ENCODE assay signal across 10 cellular contexts in the genomic region with DNA sequence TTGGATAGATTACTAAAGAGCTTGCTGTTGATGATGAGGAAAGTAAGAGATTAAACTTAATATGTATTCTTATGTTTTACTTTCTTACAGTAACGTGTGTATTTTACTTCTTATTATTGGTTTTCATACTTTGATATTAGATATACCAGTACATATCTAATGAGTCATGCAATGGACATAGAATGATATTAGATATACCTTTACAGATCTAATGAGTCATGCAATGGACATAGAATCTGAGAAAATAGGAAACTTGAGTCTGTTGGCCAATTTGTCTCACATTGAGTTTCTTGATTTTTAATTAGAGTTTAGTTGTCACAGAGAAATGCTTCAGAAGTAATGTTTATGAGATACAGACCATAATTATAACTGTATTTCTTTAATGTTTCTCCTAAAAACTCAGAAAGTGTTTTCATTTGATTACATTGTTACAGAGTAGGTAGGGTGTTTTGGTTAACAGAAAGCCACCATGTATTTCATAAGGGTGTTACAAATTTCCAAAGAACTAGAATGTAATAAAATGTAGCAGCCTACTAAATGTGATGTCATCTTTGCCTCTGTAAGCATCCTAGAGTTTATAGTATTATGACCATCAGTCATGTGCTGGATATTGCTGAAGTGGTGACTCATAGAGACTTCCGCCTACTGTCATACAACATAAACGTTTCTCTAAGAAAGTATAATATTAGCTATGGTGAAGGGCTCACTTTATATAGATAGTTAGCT. TPM values are rescaled to one million over a fixed set of nuclear protein-coding genes. Genes with fewer than 3 reads are reported as not detected.
DNase-seq lines count a peak whose midpoint lies in the region; ATAC-seq, FAIRE-seq and TF ChIP-seq lines count a peak whose summit lies in the region.
"Had no signal": no experiment of that assay in that cellular context is flagged by ENCODE, and none has a peak within 500 bp of the region (broad histone marks: within the 10 kb centered on the region; RNA-seq: fewer than 3 reads in every experiment).

No MANE protein-coding gene starts in this region.

- no peak for TF ChIP-seq CTCF in K562 (IDR thresholded peaks at IDR 0.05 in 2 of 3, conservative IDR thresholded peaks at IDR 0.05 in 1 of 3; ENCODE audit: insufficient read depth in 2 of 3, low read depth in 1 of 3, low read length in 3 of 3)
- no peak for TF ChIP-seq CTCF in gastrocnemius medialis (IDR thresholded peaks at IDR 0.05 in 4 of 5, conservative IDR thresholded peaks at IDR 0.05 in 1 of 5)

- CTCF ChIA-PET in K562 (lab: Yijun Ruan, JAX; ENCODE audit: low intra/inter-chr PET ratio): no interaction called here

- peaks cover 8% of the 10 kb centered on the region; the same call in 1 of the 3 replicates for H3K79me2 ChIP-seq in K562 (ENCODE audit: control insufficient read depth, insufficient read depth, low read length)

- H2BK120ac ChIP-seq in mesenchymal stem cell (ENCODE audit: low read depth, low read length): no peak overlapping the region

- H3K9me1 ChIP-seq in K562 (ENCODE audit: control insufficient read depth, insufficient read depth, low read length): no peaks in the 10 kb centered on the region

- H3K4me2 ChIP-seq in K562 (ENCODE audit: insufficient read depth, low read length) (no peak overlapping the region), mesenchymal stem cell (ENCODE audit: low read length, poor library complexity, severe bottlenecking) (no peak overlapping the region)

- H2BK15ac ChIP-seq in mesenchymal stem cell (ENCODE audit: low read depth, poor library complexity, severe bottlenecking): no peak overlapping the region

- H3K4me1 ChIP-seq in K562 (replicated peaks in 1 of 2; ENCODE audit: control insufficient read depth in 2 of 2, insufficient read depth in 2 of 2, low read length in 2 of 2) (peaks cover 0 to 10% of the 10 kb centered on the region in 2 experiments; a peak in 3 of 5 replicates), mesenchymal stem cell (ENCODE audit: control insufficient read depth, insufficient read depth, low read depth, low read length) (peaks cover 2% of the 10 kb centered on the region), gastrocnemius medialis (peaks cover 15 to 16% of the 10 kb centered on the region in 2 donors)

- no peak for TF ChIP-seq RAD21 in K562 (CRISPR knock-in tag; conservative IDR thresholded peaks at IDR 0.05 in 1 of 2, IDR thresholded peaks at IDR 0.05 in 1 of 2)

- H3K9me3 ChIP-seq in K562 (replicated peaks; ENCODE audit: control insufficient read depth, insufficient read depth, low read depth, low read length) (no peaks in the 10 kb centered on the region), mesenchymal stem cell (ENCODE audit: control insufficient read depth, low read length) (no peaks in the 10 kb centered on the region), gastrocnemius medialis (no peaks in the 10 kb centered on the region)
- H3K9me3 ChIP-seq: body of pancreas had no signal

- BruUV-seq in K562 (replicated peaks; lab: Mats Ljungman, UMichigan): TSS peak; percentile 13

- intact Hi-C loops in K562 (cut with micrococcal nuclease) (no loop called here), gastrocnemius medialis (cut with DNase I; ENCODE audit: low total_unique reads) (loop anchor here (10.0 kb wide), 1 partner anchor 312 kb away; a partner anchor contains a TSS)

- H3K14ac ChIP-seq in mesenchymal stem cell (ENCODE audit: low read length in 2 of 2): no peak overlapping the region

- POLR2A ChIA-PET in K562 (lab: Yijun Ruan, JAX): no interaction called here

- no peak overlapping the region for H3K4me3 ChIP-seq in K562
- H3K4me3 ChIP-seq in mesenchymal stem cell (ENCODE audit: insufficient read depth in 1 of 2, low read depth in 1 of 2, low read length in 2 of 2): no peak overlapping the region
- no peak overlapping the region for H3K4me3 ChIP-seq in gastrocnemius medialis
- H3K4me3 ChIP-seq: body of pancreas had no signal

- H3K4ac ChIP-seq in mesenchymal stem cell (ENCODE audit: low read depth in 1 of 2, low read length in 2 of 2): no peak overlapping the region

- H4K20me1 ChIP-seq in K562 (replicated peaks; ENCODE audit: control insufficient read depth, insufficient read depth, low read length): no peaks in the 10 kb centered on the region

- TF ChIP-seq EP300 in K562 (IDR thresholded peaks at IDR 0.05; ENCODE audit: low read length): no peak

- no peak overlapping the region for H2BK5ac ChIP-seq in mesenchymal stem cell (ENCODE audit: low read depth, low read length, poor library complexity, severe bottlenecking)

- H2BK12ac ChIP-seq in mesenchymal stem cell (ENCODE audit: low read length in 2 of 2): no peak overlapping the region

- peaks cover 7% of the 10 kb centered on the region for H3K79me1 ChIP-seq in mesenchymal stem cell (replicated peaks; ENCODE audit: low read length, poor library complexity, severe bottlenecking)

- H3K9ac ChIP-seq in K562 (ENCODE audit: insufficient read depth in 1 of 2, low read depth in 2 of 2, low read length in 2 of 2): no peak overlapping the region
- peak overlapping the region; percentile 53 for H3K9ac ChIP-seq in mesenchymal stem cell (ENCODE audit: low read length)

- ATAC-seq in K562: peak; percentile 21; the same call in 1 of the 3 replicates
- ATAC-seq in gastrocnemius medialis: no peak
- no peak for ATAC-seq in HG02759 (IDR thresholded peaks at IDR 0.05; ENCODE audit: unreplicated experiment)
- ATAC-seq: body of pancreas had no signal

- H2AFZ ChIP-seq in K562 (ENCODE audit: low read depth, low read length) (no peak overlapping the region), mesenchymal stem cell (ENCODE audit: low read depth, low read length) (no peak overlapping the region)

- H3K27me3 ChIP-seq in K562 (ENCODE audit: control insufficient read depth in 2 of 2, insufficient read depth in 2 of 2, low read length in 2 of 2) (no peaks in the 10 kb centered on the region), mesenchymal stem cell (ENCODE audit: control insufficient read depth in 1 of 2, insufficient read depth in 1 of 2, low read length in 2 of 2) (no peaks in the 10 kb centered on the region), gastrocnemius medialis (peaks cover 0 to 3% (median 2%) of the 10 kb centered on the region in 3 donors)
- H3K27me3 ChIP-seq: body of pancreas had no signal

- no peak overlapping the region for H3K18ac ChIP-seq in mesenchymal stem cell (ENCODE audit: low read depth in 1 of 2, low read length in 2 of 2)

- in situ Hi-C loops in K562 (cut with MboI) (loop anchor here (10.0 kb wide), 1 partner anchor 332 kb away; no protein-coding TSS in a partner anchor), gastrocnemius medialis (cut with MboI; ENCODE audit: low sequenced_read_pairs in 4 of 4) (no loop called here)

- 7% methylated on average over 3 of the region's 3 CpGs for WGBS in K562 (ENCODE audit: insufficient coverage, low coverage, missing lambda C conversion rate)
- no CpG with 5 or more reads among the region's 3 CpGs for WGBS in mesenchymal stem cell

- H3K36me3 ChIP-seq in K562 (ENCODE audit: control insufficient read depth, insufficient read depth, low read length): no peaks in the 10 kb centered on the region
- no peaks in the 10 kb centered on the region for H3K36me3 ChIP-seq in mesenchymal stem cell (ENCODE audit: control insufficient read depth in 1 of 2, insufficient read depth in 2 of 2, low read depth in 1 of 2, low read length in 2 of 2)
- no peaks in the 10 kb centered on the region for H3K36me3 ChIP-seq in gastrocnemius medialis

- no peak overlapping the region for H4K91ac ChIP-seq in mesenchymal stem cell (ENCODE audit: low read length)

- H4K8ac ChIP-seq in mesenchymal stem cell (ENCODE audit: low read length): no peak overlapping the region

- TF ChIP-seq POLR2A in K562 (conservative IDR thresholded peaks at IDR 0.05) (no peak), gastrocnemius medialis (IDR thresholded peaks at IDR 0.05) (no peak)

- no peak overlapping the region for H3K23ac ChIP-seq in mesenchymal stem cell (ENCODE audit: low read length in 2 of 2)

- FAIRE-seq in K562 (lab: Jason Lieb, UNC): no peak

- H3K27ac ChIP-seq in K562 (ENCODE audit: extremely low read depth, low read depth, low read length): peak overlapping the region; percentile 1; the same call in 1 of the 3 replicates
- no peak overlapping the region for H3K27ac ChIP-seq in mesenchymal stem cell (ENCODE audit: low read length, poor library complexity, severe bottlenecking)
- no peak overlapping the region for H3K27ac ChIP-seq in gastrocnemius medialis

- DNase-seq in COLO668 (lab: John Stamatoyannopoulos, UW; ENCODE audit: unreplicated experiment): peak; percentile 11
- DNase-seq in Kasumi-1 (lab: John Stamatoyannopoulos, UW): peak; percentile 5 to 34
- DNase-seq in K562 (ENCODE audit: extremely low read depth in 1 of 4, low spot score in 3 of 4): peak in 2 of 4 experiments; percentile 8 to 22
- DNase-seq in mesenchymal stem cell: peak; percentile 93
- DNase-seq in activated naive CD4-positive, alpha-beta T cell treated with Interleukin-2 at 50 U/mL for 16 hours: no peak
- no peak for DNase-seq in activated CD4-positive, alpha-beta T cell treated with anti-CD3 and anti-CD28 coated beads for 4 hours
- DNase-seq in gastrocnemius medialis: no peak
- DNase-seq: activated CD4-positive, alpha-beta T cell treated with anti-CD3 and anti-CD28 coated beads for 1 hour had no signal

- H2AK5ac ChIP-seq in mesenchymal stem cell (ENCODE audit: low read length, severe bottlenecking): no peak overlapping the region

TF ChIP-seq in K562, 482 proteins besides CTCF, POLR2A, EP300 and RAD21 (continues in another document):
- TF ChIP-seq NFRKB (IDR thresholded peaks at IDR 0.05; ENCODE audit: low read depth) (no peak), GABPA (tag; conservative IDR thresholded peaks at IDR 0.05; ENCODE audit: low read depth) (peak; percentile 41; the same call in 1 of the 2 replicates)

RNA-seq across cellular contexts. Expression of a gene that starts 3.0 kb away (rescaled TPM):
- 4.0 and 15.6 TPM in 2 replicates for total RNA-seq in K562 (2011; cell fraction: chromatin; rRNA removed; ENCODE audit: low replicate concordance)
- 2.2 and 2.5 TPM in 2 replicates for total RNA-seq in K562 (2011; cell fraction: nucleolus; rRNA removed)
- total RNA-seq in K562 (2011; cell fraction: nucleoplasm; rRNA removed): 4.7 and 8.2 TPM in 2 replicates
- total RNA-seq in K562 (2014; rRNA removed): 2.0 and 3.5 TPM in 2 replicates
- 6.9 and 7.3 TPM in 2 replicates for total RNA-seq in K562 (2014; rRNA removed; fragmentation: Illumina TruSeq; extraction: Trizol)
- total RNA-seq in K562 (2015; rRNA removed; fragmentation: Illumina TruSeq; extraction: Trizol): 7.2 and 9.8 TPM in 2 replicates
- 5.0 and 5.9 TPM in 2 replicates for total RNA-seq in K562 (2021)
- polyA plus RNA-seq in K562 (2011; rRNA removed): 2.2 and 2.6 TPM in 2 replicates
- 0.25 and 0.56 TPM in 2 replicates for polyA plus RNA-seq in K562 (2011; cell fraction: cytosol; rRNA removed)
- 2.1 and 4.6 TPM in 2 replicates for polyA plus RNA-seq in K562 (2011; cell fraction: nucleus; rRNA removed)
- polyA plus RNA-seq in K562 (2012): 3.2 and 5.2 TPM in 2 replicates
- 3.9 and 5.0 TPM in 2 replicates for polyA plus RNA-seq in K562 (2014; fragmentation: Illumina TruSeq; extraction: Trizol)
- polyA plus RNA-seq in K562 (2014; fragmentation: Nextera tagmentation; extraction: Ambion mirVana): 1 to 10 TPM; 1.6 to 2.2 TPM
- polyA plus RNA-seq in K562 (2014; rRNA removed): 1.5 and 2.8 TPM in 2 replicates
- polyA minus RNA-seq in K562 (2011; rRNA and poly(A)+ RNA removed): 4.2 and 5.1 TPM in 2 replicates
- polyA minus RNA-seq in K562 (2011; cell fraction: cytosol; rRNA and poly(A)+ RNA removed): 0.64 and 1.1 TPM in 2 replicates
- 3.1 and 8.6 TPM in 2 replicates for polyA minus RNA-seq in K562 (2011; cell fraction: nucleus; rRNA and poly(A)+ RNA removed)
- polyA plus RNA-seq in mesenchymal stem cell (2013, experiment 1 of 2): 11.0 TPM
- polyA plus RNA-seq in mesenchymal stem cell (2013, experiment 2 of 2): 10.1 TPM
- 1 to 10 TPM in 1 of 4 donors, under 1 TPM in 3; 0.12 to 3.8 (median 0.51) TPM for total RNA-seq in gastrocnemius medialis

Comparison
In these comparisons a context has a peak if more than half of its experiments do, and no peak if none do; other contexts are left out.
1. DNase-seq: peak in COLO668 (single experiment), Kasumi-1 (2 of 2) and mesenchymal stem cell (single experiment); none in activated naive CD4-positive, alpha-beta T cell treated with Interleukin-2 at 50 U/mL for 16 hours (single experiment), activated CD4-positive, alpha-beta T cell treated with anti-CD3 and anti-CD28 coated beads for 4 hours (0 of 2) and gastrocnemius medialis (0 of 2).